ENCODE assay signal across 22 cellular contexts in genomic region chr18:1103567-1103966, GRCh38.
DNase-seq lines count a peak whose midpoint lies in the region; ATAC-seq, FAIRE-seq and TF ChIP-seq lines count a peak whose summit lies in the region.
"Had no signal": no experiment of that assay in that cellular context is flagged by ENCODE, and none has a peak within 500 bp of the region (broad histone marks: within the 10 kb centered on the region; RNA-seq: fewer than 3 reads in every experiment).

No MANE protein-coding gene starts in this region.

- H3K4me2 ChIP-seq in mesenchymal stem cell (ENCODE audit: low read length, poor library complexity, severe bottlenecking) = no peak overlapping the region

- H3K36me3 ChIP-seq in mesenchymal stem cell (ENCODE audit: control insufficient read depth in 1 of 2, insufficient read depth in 2 of 2, low read depth in 1 of 2, low read length in 2 of 2) (no peaks in the 10 kb centered on the region), HAP-1 (replicated peaks) (no peaks in the 10 kb centered on the region)

- H3K27me3 ChIP-seq in mesenchymal stem cell (ENCODE audit: control insufficient read depth in 1 of 2, insufficient read depth in 1 of 2, low read length in 2 of 2) (peaks cover 0 to 18% of the 10 kb centered on the region in 2 experiments), HAP-1 (ENCODE audit: low read depth) (peaks cover 4% of the 10 kb centered on the region; the same call in 1 of the 2 replicates)

- H3K9ac ChIP-seq in mesenchymal stem cell (ENCODE audit: low read length) = peak overlapping the region; percentile 25
- H3K9ac ChIP-seq: GM23248 had no signal

- H2BK12ac ChIP-seq in mesenchymal stem cell (ENCODE audit: low read length in 2 of 2) = no peak overlapping the region

- no peak overlapping the region for H3K14ac ChIP-seq in mesenchymal stem cell (ENCODE audit: low read length in 2 of 2)

- H3K23ac ChIP-seq in mesenchymal stem cell (ENCODE audit: low read length in 2 of 2) = no peak overlapping the region

- TF ChIP-seq CTCF in D721Med (IDR thresholded peaks at IDR 0.05; ENCODE audit: insufficient read depth, missing control alignments) (no peak), omental fat pad (IDR thresholded peaks at IDR 0.05) (no peak)

- H3K4me3 ChIP-seq in mesenchymal stem cell (ENCODE audit: insufficient read depth in 1 of 2, low read depth in 1 of 2, low read length in 2 of 2) (no peak overlapping the region), HAP-1 (no peak overlapping the region)
- H3K4me3 ChIP-seq: GM23248 had no signal

- no peak for ATAC-seq in omental fat pad (ENCODE audit: low FRiP score)
- ATAC-seq: SK-N-SH treated with all-trans-retinoic acid at 6 μM for 48 hours had no signal

- no peak overlapping the region for H2AFZ ChIP-seq in mesenchymal stem cell (ENCODE audit: low read depth, low read length)
- H2AFZ ChIP-seq: GM23248 had no signal

- no peak overlapping the region for H3K18ac ChIP-seq in mesenchymal stem cell (ENCODE audit: low read depth in 1 of 2, low read length in 2 of 2)

- H3K79me1 ChIP-seq in mesenchymal stem cell (replicated peaks; ENCODE audit: low read length, poor library complexity, severe bottlenecking) = no peaks in the 10 kb centered on the region

- H4K91ac ChIP-seq in mesenchymal stem cell (ENCODE audit: low read length) = no peak overlapping the region

- H2BK5ac ChIP-seq in mesenchymal stem cell (ENCODE audit: low read depth, low read length, poor library complexity, severe bottlenecking) = no peak overlapping the region

- no peak overlapping the region for H2BK120ac ChIP-seq in mesenchymal stem cell (ENCODE audit: low read depth, low read length)

- no peak overlapping the region for H2BK15ac ChIP-seq in mesenchymal stem cell (ENCODE audit: low read depth, poor library complexity, severe bottlenecking)

- 85% methylated on average over 1 of the region's 1 CpG for WGBS in mesenchymal stem cell

- no peak overlapping the region for H2AK5ac ChIP-seq in mesenchymal stem cell (ENCODE audit: low read length, severe bottlenecking)

- H3K4me1 ChIP-seq in mesenchymal stem cell (ENCODE audit: control insufficient read depth, insufficient read depth, low read depth, low read length) = no peaks in the 10 kb centered on the region
- no peaks in the 10 kb centered on the region for H3K4me1 ChIP-seq in HAP-1

- FAIRE-seq in D721Med (lab: Jason Lieb, UNC) = peak; percentile 80
- FAIRE-seq: GM12892, GM18507 had no signal

- no peak overlapping the region for H3K27ac ChIP-seq in mesenchymal stem cell (ENCODE audit: low read length, poor library complexity, severe bottlenecking)
- H3K27ac ChIP-seq: C4-2B, GM23248 had no signal

- in situ Hi-C loops in HAP-1 (cut with MboI; ENCODE audit: low sequenced_read_pairs) = no loop called here

- no peak for DNase-seq in D721Med (ENCODE audit: insufficient read length, low spot score)
- DNase-seq in NCI-H1417 (lab: John Stamatoyannopoulos, UW) = peak in 2 of 3 experiments; percentile 42 to 83
- peak; percentile 23 to 57 for DNase-seq in SHP77 (lab: John Stamatoyannopoulos, UW)
- peak; percentile 3 for DNase-seq in mesenchymal stem cell
- no peak for DNase-seq in HAP-1 (ENCODE audit: low spot score in 2 of 2)
- no peak for DNase-seq in omental fat pad (ENCODE audit: low spot score)
- no peak for DNase-seq in GM03348 (ENCODE audit: low spot score)
- DNase-seq: AML-193, GM23248, HCEC 1CT, MM.1S, NCI-H1092, NCI-H1694 treated with DMSO at 0.1 percent for 48 hours, NCI-H2107, NCI-H226, NCI-H524, SIG-M5, T-helper 1 cell had no signal

- H4K8ac ChIP-seq in mesenchymal stem cell (ENCODE audit: low read length) = no peak overlapping the region

- no peak overlapping the region for H3K4ac ChIP-seq in mesenchymal stem cell (ENCODE audit: low read depth in 1 of 2, low read length in 2 of 2)

- H3K9me3 ChIP-seq in mesenchymal stem cell (ENCODE audit: control insufficient read depth, low read length) (no peaks in the 10 kb centered on the region), HAP-1 (no peaks in the 10 kb centered on the region)

Comparison
In these comparisons a context has a peak if more than half of its experiments do, and no peak if none do; other contexts are left out.
1. DNase-seq: peak in NCI-H1417 (2 of 3), SHP77 (2 of 2) and mesenchymal stem cell (single experiment); none in D721Med (single experiment), HAP-1 (0 of 2), omental fat pad (single experiment) and GM03348 (single experiment).